ENCODE assay signal across 1 cellular context in genomic region chr10:30435068-30435422, GRCh38.
TF ChIP-seq lines count a peak whose summit lies in the region.

No MANE protein-coding gene starts in this region.

TF ChIP-seq in GM12878, 131 proteins besides CTCF, POLR2A, EP300 and RAD21 (continued from another document):
- TF ChIP-seq PRDM15 (CRISPR knock-in tag; IDR thresholded peaks at IDR 0.05) = peak; percentile 42; the same call in 1 of the 2 replicates
- no peak for TF ChIP-seq ZBTB11 (CRISPR knock-in tag; IDR thresholded peaks at IDR 0.05)
- no peak for TF ChIP-seq RAD51 (IDR thresholded peaks at IDR 0.05)
- 0 out of 2 replicates have a peak, but pooled peaks have one; percentile 22 for TF ChIP-seq SIN3A (IDR thresholded peaks at IDR 0.05; ENCODE audit: low read depth, low read length)
- TF ChIP-seq JUND (IDR thresholded peaks at IDR 0.05; ENCODE audit: low read depth, low read length) = no peak
- 0 out of 2 replicates have a peak, but pooled peaks have one; percentile 40 for TF ChIP-seq CHD1 (IDR thresholded peaks at IDR 0.05; ENCODE audit: low read depth, low read length)
